Comparison of ENCODE assay signal across 8 cellular contexts in genomic region chr7:150420987-150421674, GRCh38. TPM values are rescaled to one million over a fixed set of nuclear protein-coding genes. Genes with fewer than 3 reads are reported as not detected.
DNase-seq lines count a peak whose midpoint lies in the region; ATAC-seq lines count a peak whose summit lies in the region.

No MANE protein-coding gene starts in this region.

- H3K4me3 Mint-ChIP-seq in activated CD8-positive, alpha-beta T cell treated with anti-CD3 and anti-CD28 coated beads, Interleukin-2, amount 10 ng/mL, durations not matched to agents 7 days and 5 days, result no peak overlapping the region

- CTCF ChIA-PET in activated CD8-positive, alpha-beta T cell treated with anti-CD3 and anti-CD28 coated beads, Interleukin-2, amount 10 ng/mL, durations not matched to agents 7 days and 5 days (lab: Charles Lee), result interaction anchor here (0.7 to 1.9 kb wide), 14 partner anchors 8 to 146 kb away, joined by 3 to 14 read pairs (median 4); partner anchors contain the start of gene GIMAP4

- peaks cover 12% of the 10 kb centered on the region for H3K4me1 Mint-ChIP-seq in activated CD8-positive, alpha-beta T cell treated with anti-CD3 and anti-CD28 coated beads, Interleukin-2, amount 10 ng/mL, durations not matched to agents 7 days and 5 days (ENCODE audit: low read depth)

- ATAC-seq in GM21390 (IDR thresholded peaks at IDR 0.05; ENCODE audit: unreplicated experiment), result peak; percentile 100
- peak; percentile 100 for ATAC-seq in activated CD8-positive, alpha-beta T cell treated with anti-CD3 and anti-CD28 coated beads, Interleukin-2, amount 10 ng/mL, durations not matched to agents 7 days and 5 days

- H3K36me3 Mint-ChIP-seq in activated CD8-positive, alpha-beta T cell treated with anti-CD3 and anti-CD28 coated beads, Interleukin-2, amount 10 ng/mL, durations not matched to agents 7 days and 5 days (ENCODE audit: low read depth), result no peaks in the 10 kb centered on the region

- peaks cover 4% of the 10 kb centered on the region for H3K27me3 Mint-ChIP-seq in activated CD8-positive, alpha-beta T cell treated with anti-CD3 and anti-CD28 coated beads, Interleukin-2, amount 10 ng/mL, durations not matched to agents 7 days and 5 days (ENCODE audit: low read depth)

- no peaks in the 10 kb centered on the region for H3K9me3 Mint-ChIP-seq in activated CD8-positive, alpha-beta T cell treated with anti-CD3 and anti-CD28 coated beads, Interleukin-2, amount 10 ng/mL, durations not matched to agents 7 days and 5 days (ENCODE audit: insufficient read depth)

- POLR2A ChIA-PET in activated CD8-positive, alpha-beta T cell treated with anti-CD3 and anti-CD28 coated beads, Interleukin-2, amount 10 ng/mL, durations not matched to agents 7 days and 5 days (lab: Charles Lee), result no interaction called here

- no peak overlapping the region for H3K4me3 ChIP-seq in effector memory CD4-positive, alpha-beta T cell (ENCODE audit: insufficient read depth, low read depth, low read length, poor library complexity, severe bottlenecking)

- DNase-seq in D341Med (ENCODE audit: low spot score) (peak; percentile 89), HT-29 (ENCODE audit: low spot score) (peak; percentile 93), middle frontal gyrus (ENCODE audit: extremely low spot score, low spot score) (peak; percentile 54)
- DNase-seq in NK-92 treated with Interleukin-12 subunit alpha and Interleukin-12 subunit beta, amount 100 ng/mL, for 24 hours (lab: John Stamatoyannopoulos, UW), result peak; percentile 71
- peak; percentile 91 for DNase-seq in activated CD8-positive, alpha-beta T cell treated with anti-CD3 and anti-CD28 coated beads, Interleukin-2, amount 10 ng/mL, durations not matched to agents 7 days and 5 days
- DNase-seq in effector memory CD4-positive, alpha-beta T cell, result peak; percentile 62 to 69 (median 66)
- peak; percentile 75 for DNase-seq in stimulated activated CD8-positive, alpha-beta memory T cell treated with anti-CD3 and anti-CD28 coated beads, Interleukin-4, amount 100 ng/mL, for 24 hours (ENCODE audit: low read depth)

- no peak overlapping the region for H3K27ac Mint-ChIP-seq in activated CD8-positive, alpha-beta T cell treated with anti-CD3 and anti-CD28 coated beads, Interleukin-2, amount 10 ng/mL, durations not matched to agents 7 days and 5 days

- H3K4me1 ChIP-seq in effector memory CD4-positive, alpha-beta T cell (ENCODE audit: control insufficient read depth, insufficient read depth, low read length, poor library complexity, severe bottlenecking), result no peaks in the 10 kb centered on the region

- H3K27ac ChIP-seq in effector memory CD4-positive, alpha-beta T cell (ENCODE audit: insufficient read depth, low read length, poor library complexity, severe bottlenecking), result no peak overlapping the region

- H3K36me3 ChIP-seq in effector memory CD4-positive, alpha-beta T cell (ENCODE audit: control insufficient read depth, insufficient read depth, low read length), result no peaks in the 10 kb centered on the region

- no peaks in the 10 kb centered on the region for H3K9me3 ChIP-seq in effector memory CD4-positive, alpha-beta T cell (ENCODE audit: control insufficient read depth, low read length)

- no peaks in the 10 kb centered on the region for H3K27me3 ChIP-seq in effector memory CD4-positive, alpha-beta T cell (replicated peaks; ENCODE audit: control insufficient read depth, insufficient read depth, low read length, poor library complexity, severe bottlenecking)

RNA-seq across cellular contexts. Expression of gene GIMAP8, which starts 29.3 kb away (rescaled TPM):
- not detected in 2 replicates for total RNA-seq in HT-29 (2014; rRNA removed; shearing (Covaris generic))
- 10 to 100 TPM; 21.5 to 22.3 TPM for total RNA-seq in activated CD8-positive, alpha-beta T cell treated with anti-CD3 and anti-CD28 coated beads, Interleukin-2, amount 10 ng/mL, durations not matched to agents 7 days and 5 days

RNA-seq across cellular contexts. Expression of gene ZNF775, which starts 42.0 kb away (rescaled TPM):
- 9.9 and 10.7 TPM in 2 replicates for total RNA-seq in HT-29 (2014; rRNA removed; shearing (Covaris generic))
- 1 to 10 TPM; 6.7 to 7.7 TPM for total RNA-seq in activated CD8-positive, alpha-beta T cell treated with anti-CD3 and anti-CD28 coated beads, Interleukin-2, amount 10 ng/mL, durations not matched to agents 7 days and 5 days

RNA-seq across cellular contexts. Expression of gene REPIN1, which starts 52.5 kb away (rescaled TPM):
- 420 and 443 TPM in 2 replicates for total RNA-seq in HT-29 (2014; rRNA removed; shearing (Covaris generic))
- total RNA-seq in activated CD8-positive, alpha-beta T cell treated with anti-CD3 and anti-CD28 coated beads, Interleukin-2, amount 10 ng/mL, durations not matched to agents 7 days and 5 days, result 10 to 100 TPM; 40.9 to 43.1 TPM

Comparison
In these comparisons a context has a peak if more than half of its experiments do, and no peak if none do; other contexts are left out.
1. RNA of gene GIMAP8, which starts 29.3 kb away (total RNA-seq): 21.5 to 22.3 TPM in activated CD8-positive, alpha-beta T cell treated with anti-CD3 and anti-CD28 coated beads, Interleukin-2, amount 10 ng/mL, durations not matched to agents 7 days and 5 days; not detected in HT-29; every median in the first group is over 10 times any median in the second.
2. Peak in every context shown above with its lines, with median percentiles within 50 percentile points of each other: DNase-seq.